In the genomic region with DNA sequence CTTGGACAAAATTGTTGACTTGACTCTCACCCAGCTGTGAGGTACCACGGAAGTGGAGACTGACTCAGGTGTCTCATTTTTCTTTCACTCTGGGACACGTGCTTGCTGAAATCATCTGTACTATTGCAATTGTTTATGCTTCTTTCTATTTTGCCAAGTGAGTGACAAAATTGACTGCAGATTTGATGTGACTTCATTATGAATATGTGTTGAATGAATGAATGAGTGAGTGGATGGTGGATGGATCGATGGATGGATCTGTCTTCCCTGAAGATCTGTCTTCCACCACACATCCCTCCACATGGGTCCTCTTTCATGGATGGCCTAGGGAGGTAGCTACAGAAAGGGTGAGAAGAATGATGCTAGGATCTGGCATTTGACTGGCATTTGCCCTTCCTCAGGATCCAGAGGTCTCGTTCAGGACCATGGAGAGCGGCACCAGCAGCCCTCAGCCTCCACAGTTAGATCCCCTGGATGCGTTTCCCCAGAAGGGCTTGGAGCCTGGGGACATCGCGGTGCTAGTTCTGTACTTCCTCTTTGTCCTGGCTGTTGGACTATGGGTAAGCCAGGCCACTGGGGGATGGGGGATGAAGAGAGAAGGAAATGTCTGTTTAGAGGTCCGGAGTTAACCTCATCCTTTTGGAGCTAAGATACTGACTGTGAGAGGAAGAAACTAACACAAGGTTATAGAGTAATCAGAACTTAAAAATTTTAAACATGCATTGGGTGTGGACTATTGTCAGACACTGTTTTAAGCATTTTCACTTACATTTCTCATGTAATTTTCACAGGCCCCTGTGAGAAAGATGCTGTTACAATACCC, we compare ENCODE assay signal across 1 cellular context.
TF ChIP-seq lines count a peak whose summit lies in the region.

No MANE protein-coding gene starts in this region.

TF ChIP-seq in HepG2, 621 proteins besides CTCF, POLR2A, EP300 and RAD21 (continued from another document and continues in another):
- TF ChIP-seq, protein P1, sequence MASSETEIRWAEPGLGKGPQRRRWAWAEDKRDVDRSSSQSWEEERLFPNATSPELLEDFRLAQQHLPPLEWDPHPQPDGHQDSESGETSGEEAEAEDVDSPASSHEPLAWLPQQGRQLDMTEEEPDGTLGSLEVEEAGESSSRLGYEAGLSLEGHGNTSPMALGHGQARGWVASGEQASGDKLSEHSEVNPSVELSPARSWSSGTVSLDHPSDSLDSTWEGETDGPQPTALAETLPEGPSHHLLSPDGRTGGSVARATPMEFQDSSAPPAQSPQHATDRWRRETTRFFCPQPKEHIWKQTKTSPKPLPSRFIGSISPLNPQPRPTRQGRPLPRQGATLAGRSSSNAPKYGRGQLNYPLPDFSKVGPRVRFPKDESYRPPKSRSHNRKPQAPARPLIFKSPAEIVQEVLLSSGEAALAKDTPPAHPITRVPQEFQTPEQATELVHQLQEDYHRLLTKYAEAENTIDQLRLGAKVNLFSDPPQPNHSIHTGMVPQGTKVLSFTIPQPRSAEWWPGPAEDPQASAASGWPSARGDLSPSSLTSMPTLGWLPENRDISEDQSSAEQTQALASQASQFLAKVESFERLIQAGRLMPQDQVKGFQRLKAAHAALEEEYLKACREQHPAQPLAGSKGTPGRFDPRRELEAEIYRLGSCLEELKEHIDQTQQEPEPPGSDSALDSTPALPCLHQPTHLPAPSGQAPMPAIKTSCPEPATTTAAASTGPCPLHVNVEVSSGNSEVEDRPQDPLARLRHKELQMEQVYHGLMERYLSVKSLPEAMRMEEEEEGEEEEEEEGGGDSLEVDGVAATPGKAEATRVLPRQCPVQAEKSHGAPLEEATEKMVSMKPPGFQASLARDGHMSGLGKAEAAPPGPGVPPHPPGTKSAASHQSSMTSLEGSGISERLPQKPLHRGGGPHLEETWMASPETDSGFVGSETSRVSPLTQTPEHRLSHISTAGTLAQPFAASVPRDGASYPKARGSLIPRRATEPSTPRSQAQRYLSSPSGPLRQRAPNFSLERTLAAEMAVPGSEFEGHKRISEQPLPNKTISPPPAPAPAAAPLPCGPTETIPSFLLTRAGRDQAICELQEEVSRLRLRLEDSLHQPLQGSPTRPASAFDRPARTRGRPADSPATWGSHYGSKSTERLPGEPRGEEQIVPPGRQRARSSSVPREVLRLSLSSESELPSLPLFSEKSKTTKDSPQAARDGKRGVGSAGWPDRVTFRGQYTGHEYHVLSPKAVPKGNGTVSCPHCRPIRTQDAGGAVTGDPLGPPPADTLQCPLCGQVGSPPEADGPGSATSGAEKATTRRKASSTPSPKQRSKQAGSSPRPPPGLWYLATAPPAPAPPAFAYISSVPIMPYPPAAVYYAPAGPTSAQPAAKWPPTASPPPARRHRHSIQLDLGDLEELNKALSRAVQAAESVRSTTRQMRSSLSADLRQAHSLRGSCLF (CRISPR knock-in tag; IDR thresholded peaks at IDR 0.05; ENCODE audit: borderline replicate concordance) = 0 out of 2 replicates have a peak, but pooled peaks have one; percentile 60
- TF ChIP-seq JUN (CRISPR knock-in tag; IDR thresholded peaks at IDR 0.05) (peak; percentile 55; the same call in 1 of the 2 replicates), YEATS4 (CRISPR knock-in tag; IDR thresholded peaks at IDR 0.05; ENCODE audit: borderline replicate concordance) (peak; percentile 32; the same call in 1 of the 2 replicates), RORA (CRISPR knock-in tag; IDR thresholded peaks at IDR 0.05) (no peak), ZNF264 (CRISPR knock-in tag; IDR thresholded peaks at IDR 0.05) (peak; percentile 86; the same call in 1 of the 2 replicates), ZFYVE20 (CRISPR knock-in tag; IDR thresholded peaks at IDR 0.05; ENCODE audit: borderline replicate concordance, low read depth) (peak; percentile 83; the same call in 1 of the 2 replicates), NR2F2 (IDR thresholded peaks at IDR 0.05; ENCODE audit: borderline replicate concordance, low read depth) (no peak), ZNF790 (CRISPR knock-in tag; IDR thresholded peaks at IDR 0.05; ENCODE audit: borderline replicate concordance) (no peak; the same call in 1 of the 2 replicates), CCAR2 (optimal IDR thresholded peaks at IDR 0.05; ENCODE audit: low read depth, low read length) (no peak), EZH2 (conservative IDR thresholded peaks at IDR 0.05; ENCODE audit: low read depth, low read length) (no peak), TEAD3 (CRISPR knock-in tag; optimal IDR thresholded peaks at IDR 0.05; ENCODE audit: borderline replicate concordance) (peak; percentile 88), KLF13 (CRISPR knock-in tag; IDR thresholded peaks at IDR 0.05) (0 out of 2 replicates have a peak, but pooled peaks have one; percentile 59), HES4 (CRISPR knock-in tag; IDR thresholded peaks at IDR 0.05; ENCODE audit: borderline replicate concordance) (peak; percentile 90), HOXA3 (CRISPR knock-in tag; IDR thresholded peaks at IDR 0.05) (peak; percentile 78)
- TF ChIP-seq, protein P2, sequence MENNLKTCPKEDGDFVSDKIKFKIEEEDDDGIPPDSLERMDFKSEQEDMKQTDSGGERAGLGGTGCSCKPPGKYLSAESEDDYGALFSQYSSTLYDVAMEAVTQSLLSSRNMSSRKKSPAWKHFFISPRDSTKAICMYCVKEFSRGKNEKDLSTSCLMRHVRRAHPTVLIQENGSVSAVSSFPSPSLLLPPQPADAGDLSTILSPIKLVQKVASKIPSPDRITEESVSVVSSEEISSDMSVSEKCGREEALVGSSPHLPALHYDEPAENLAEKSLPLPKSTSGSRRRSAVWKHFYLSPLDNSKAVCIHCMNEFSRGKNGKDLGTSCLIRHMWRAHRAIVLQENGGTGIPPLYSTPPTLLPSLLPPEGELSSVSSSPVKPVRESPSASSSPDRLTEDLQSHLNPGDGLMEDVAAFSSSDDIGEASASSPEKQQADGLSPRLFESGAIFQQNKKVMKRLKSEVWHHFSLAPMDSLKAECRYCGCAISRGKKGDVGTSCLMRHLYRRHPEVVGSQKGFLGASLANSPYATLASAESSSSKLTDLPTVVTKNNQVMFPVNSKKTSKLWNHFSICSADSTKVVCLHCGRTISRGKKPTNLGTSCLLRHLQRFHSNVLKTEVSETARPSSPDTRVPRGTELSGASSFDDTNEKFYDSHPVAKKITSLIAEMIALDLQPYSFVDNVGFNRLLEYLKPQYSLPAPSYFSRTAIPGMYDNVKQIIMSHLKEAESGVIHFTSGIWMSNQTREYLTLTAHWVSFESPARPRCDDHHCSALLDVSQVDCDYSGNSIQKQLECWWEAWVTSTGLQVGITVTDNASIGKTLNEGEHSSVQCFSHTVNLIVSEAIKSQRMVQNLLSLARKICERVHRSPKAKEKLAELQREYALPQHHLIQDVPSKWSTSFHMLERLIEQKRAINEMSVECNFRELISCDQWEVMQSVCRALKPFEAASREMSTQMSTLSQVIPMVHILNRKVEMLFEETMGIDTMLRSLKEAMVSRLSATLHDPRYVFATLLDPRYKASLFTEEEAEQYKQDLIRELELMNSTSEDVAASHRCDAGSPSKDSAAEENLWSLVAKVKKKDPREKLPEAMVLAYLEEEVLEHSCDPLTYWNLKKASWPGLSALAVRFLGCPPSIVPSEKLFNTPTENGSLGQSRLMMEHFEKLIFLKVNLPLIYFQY (CRISPR knock-in tag; IDR thresholded peaks at IDR 0.05; ENCODE audit: borderline replicate concordance) = peak; percentile 94
- TF ChIP-seq, protein P3, sequence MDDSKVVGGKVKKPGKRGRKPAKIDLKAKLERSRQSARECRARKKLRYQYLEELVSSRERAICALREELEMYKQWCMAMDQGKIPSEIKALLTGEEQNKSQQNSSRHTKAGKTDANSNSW (CRISPR knock-in tag; IDR thresholded peaks at IDR 0.05; ENCODE audit: borderline replicate concordance) = peak; percentile 55; the same call in 1 of the 2 replicates
- TF ChIP-seq, protein P4, sequence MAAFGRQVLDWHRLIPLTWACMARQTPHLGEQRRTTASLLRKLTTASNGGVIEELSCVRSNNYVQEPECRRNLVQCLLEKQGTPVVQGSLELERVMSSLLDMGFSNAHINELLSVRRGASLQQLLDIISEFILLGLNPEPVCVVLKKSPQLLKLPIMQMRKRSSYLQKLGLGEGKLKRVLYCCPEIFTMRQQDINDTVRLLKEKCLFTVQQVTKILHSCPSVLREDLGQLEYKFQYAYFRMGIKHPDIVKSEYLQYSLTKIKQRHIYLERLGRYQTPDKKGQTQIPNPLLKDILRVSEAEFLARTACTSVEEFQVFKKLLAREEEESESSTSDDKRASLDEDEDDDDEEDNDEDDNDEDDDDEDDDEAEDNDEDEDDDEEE (CRISPR knock-in tag; IDR thresholded peaks at IDR 0.05) = peak; percentile 92; the same call in 1 of the 2 replicates
- TF ChIP-seq, protein P5, sequence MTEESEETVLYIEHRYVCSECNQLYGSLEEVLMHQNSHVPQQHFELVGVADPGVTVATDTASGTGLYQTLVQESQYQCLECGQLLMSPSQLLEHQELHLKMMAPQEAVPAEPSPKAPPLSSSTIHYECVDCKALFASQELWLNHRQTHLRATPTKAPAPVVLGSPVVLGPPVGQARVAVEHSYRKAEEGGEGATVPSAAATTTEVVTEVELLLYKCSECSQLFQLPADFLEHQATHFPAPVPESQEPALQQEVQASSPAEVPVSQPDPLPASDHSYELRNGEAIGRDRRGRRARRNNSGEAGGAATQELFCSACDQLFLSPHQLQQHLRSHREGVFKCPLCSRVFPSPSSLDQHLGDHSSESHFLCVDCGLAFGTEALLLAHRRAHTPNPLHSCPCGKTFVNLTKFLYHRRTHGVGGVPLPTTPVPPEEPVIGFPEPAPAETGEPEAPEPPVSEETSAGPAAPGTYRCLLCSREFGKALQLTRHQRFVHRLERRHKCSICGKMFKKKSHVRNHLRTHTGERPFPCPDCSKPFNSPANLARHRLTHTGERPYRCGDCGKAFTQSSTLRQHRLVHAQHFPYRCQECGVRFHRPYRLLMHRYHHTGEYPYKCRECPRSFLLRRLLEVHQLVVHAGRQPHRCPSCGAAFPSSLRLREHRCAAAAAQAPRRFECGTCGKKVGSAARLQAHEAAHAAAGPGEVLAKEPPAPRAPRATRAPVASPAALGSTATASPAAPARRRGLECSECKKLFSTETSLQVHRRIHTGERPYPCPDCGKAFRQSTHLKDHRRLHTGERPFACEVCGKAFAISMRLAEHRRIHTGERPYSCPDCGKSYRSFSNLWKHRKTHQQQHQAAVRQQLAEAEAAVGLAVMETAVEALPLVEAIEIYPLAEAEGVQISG (CRISPR knock-in tag; IDR thresholded peaks at IDR 0.05) = peak; percentile 86
- TF ChIP-seq, protein P6, sequence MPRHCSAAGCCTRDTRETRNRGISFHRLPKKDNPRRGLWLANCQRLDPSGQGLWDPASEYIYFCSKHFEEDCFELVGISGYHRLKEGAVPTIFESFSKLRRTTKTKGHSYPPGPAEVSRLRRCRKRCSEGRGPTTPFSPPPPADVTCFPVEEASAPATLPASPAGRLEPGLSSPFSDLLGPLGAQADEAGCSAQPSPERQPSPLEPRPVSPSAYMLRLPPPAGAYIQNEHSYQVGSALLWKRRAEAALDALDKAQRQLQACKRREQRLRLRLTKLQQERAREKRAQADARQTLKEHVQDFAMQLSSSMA (CRISPR knock-in tag; IDR thresholded peaks at IDR 0.05) = peak; percentile 78; the same call in 1 of the 2 replicates
- TF ChIP-seq, protein P7, sequence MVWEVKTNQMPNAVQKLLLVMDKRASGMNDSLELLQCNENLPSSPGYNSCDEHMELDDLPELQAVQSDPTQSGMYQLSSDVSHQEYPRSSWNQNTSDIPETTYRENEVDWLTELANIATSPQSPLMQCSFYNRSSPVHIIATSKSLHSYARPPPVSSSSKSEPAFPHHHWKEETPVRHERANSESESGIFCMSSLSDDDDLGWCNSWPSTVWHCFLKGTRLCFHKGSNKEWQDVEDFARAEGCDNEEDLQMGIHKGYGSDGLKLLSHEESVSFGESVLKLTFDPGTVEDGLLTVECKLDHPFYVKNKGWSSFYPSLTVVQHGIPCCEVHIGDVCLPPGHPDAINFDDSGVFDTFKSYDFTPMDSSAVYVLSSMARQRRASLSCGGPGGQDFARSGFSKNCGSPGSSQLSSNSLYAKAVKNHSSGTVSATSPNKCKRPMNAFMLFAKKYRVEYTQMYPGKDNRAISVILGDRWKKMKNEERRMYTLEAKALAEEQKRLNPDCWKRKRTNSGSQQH (CRISPR knock-in tag; IDR thresholded peaks at IDR 0.05; ENCODE audit: low read depth) = peak; percentile 91
- TF ChIP-seq, protein P8, sequence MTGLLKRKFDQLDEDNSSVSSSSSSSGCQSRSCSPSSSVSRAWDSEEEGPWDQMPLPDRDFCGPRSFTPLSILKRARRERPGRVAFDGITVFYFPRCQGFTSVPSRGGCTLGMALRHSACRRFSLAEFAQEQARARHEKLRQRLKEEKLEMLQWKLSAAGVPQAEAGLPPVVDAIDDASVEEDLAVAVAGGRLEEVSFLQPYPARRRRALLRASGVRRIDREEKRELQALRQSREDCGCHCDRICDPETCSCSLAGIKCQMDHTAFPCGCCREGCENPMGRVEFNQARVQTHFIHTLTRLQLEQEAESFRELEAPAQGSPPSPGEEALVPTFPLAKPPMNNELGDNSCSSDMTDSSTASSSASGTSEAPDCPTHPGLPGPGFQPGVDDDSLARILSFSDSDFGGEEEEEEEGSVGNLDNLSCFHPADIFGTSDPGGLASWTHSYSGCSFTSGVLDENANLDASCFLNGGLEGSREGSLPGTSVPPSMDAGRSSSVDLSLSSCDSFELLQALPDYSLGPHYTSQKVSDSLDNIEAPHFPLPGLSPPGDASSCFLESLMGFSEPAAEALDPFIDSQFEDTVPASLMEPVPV (CRISPR knock-in tag; IDR thresholded peaks at IDR 0.05) = peak; percentile 65; the same call in 1 of the 2 replicates
- TF ChIP-seq, protein P9, sequence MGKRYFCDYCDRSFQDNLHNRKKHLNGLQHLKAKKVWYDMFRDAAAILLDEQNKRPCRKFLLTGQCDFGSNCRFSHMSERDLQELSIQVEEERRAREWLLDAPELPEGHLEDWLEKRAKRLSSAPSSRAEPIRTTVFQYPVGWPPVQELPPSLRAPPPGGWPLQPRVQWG (CRISPR knock-in tag; IDR thresholded peaks at IDR 0.05; ENCODE audit: borderline replicate concordance, low read depth) = no peak
- TF ChIP-seq, protein P10, sequence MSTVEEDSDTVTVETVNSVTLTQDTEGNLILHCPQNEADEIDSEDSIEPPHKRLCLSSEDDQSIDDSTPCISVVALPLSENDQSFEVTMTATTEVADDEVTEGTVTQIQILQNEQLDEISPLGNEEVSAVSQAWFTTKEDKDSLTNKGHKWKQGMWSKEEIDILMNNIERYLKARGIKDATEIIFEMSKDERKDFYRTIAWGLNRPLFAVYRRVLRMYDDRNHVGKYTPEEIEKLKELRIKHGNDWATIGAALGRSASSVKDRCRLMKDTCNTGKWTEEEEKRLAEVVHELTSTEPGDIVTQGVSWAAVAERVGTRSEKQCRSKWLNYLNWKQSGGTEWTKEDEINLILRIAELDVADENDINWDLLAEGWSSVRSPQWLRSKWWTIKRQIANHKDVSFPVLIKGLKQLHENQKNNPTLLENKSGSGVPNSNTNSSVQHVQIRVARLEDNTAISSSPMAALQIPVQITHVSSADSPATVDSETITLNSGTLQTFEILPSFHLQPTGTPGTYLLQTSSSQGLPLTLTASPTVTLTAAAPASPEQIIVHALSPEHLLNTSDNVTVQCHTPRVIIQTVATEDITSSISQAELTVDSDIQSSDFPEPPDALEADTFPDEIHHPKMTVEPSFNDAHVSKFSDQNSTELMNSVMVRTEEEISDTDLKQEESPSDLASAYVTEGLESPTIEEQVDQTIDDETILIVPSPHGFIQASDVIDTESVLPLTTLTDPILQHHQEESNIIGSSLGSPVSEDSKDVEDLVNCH (CRISPR knock-in tag; IDR thresholded peaks at IDR 0.05) = 0 out of 2 replicates have a peak, but pooled peaks have one; percentile 82
- TF ChIP-seq, protein P11, sequence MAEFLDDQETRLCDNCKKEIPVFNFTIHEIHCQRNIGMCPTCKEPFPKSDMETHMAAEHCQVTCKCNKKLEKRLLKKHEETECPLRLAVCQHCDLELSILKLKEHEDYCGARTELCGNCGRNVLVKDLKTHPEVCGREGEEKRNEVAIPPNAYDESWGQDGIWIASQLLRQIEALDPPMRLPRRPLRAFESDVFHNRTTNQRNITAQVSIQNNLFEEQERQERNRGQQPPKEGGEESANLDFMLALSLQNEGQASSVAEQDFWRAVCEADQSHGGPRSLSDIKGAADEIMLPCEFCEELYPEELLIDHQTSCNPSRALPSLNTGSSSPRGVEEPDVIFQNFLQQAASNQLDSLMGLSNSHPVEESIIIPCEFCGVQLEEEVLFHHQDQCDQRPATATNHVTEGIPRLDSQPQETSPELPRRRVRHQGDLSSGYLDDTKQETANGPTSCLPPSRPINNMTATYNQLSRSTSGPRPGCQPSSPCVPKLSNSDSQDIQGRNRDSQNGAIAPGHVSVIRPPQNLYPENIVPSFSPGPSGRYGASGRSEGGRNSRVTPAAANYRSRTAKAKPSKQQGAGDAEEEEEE (CRISPR knock-in tag; IDR thresholded peaks at IDR 0.05; ENCODE audit: borderline replicate concordance) = no peak
